1 cellular context compared by ENCODE assay signal in genomic region chr11:96038046-96038445, GRCh38.
TF ChIP-seq lines count a peak whose summit lies in the region.

No MANE protein-coding gene starts in this region.

TF ChIP-seq in HCT116, 20 proteins besides CTCF, POLR2A, EP300 and RAD21 (continued from another document):
- TF ChIP-seq REST (IDR thresholded peaks at IDR 0.05; ENCODE audit: low read depth) (no peak), TCF7L2 (IDR thresholded peaks at IDR 0.05; ENCODE audit: borderline replicate concordance, extremely low read depth, insufficient read depth, insufficient read length) (no peak), ATF3 (IDR thresholded peaks at IDR 0.05) (no peak)
TF ChIP-seq in HCT116: peak in this region for 0.
